In the genomic region with DNA sequence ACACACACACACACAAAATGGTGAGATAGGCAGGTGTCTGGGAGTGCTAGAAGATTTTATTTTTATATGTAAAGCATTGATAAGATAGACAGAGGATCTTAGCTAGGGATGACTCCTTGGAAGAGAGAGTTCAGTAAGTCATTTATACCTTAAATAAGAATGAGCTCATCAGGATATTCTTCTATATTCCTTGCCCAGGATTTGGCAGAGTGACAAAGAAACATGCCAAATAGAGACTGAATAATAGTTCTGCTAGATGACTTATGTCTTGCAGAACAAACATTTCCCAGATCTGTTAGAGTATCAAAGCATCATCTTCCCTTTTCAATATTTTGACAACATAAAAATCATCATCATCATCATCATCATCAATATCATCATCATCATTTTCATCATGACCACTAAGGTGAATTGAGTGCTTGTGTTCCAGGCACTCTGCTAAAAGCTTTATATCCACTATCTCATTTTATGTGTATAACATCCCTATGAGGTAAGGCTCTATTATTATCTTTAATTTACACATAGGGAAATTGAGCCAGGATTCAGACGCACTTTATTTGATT, we compare ENCODE assay signal across 30 cellular contexts.
DNase-seq lines count a peak whose midpoint lies in the region; ATAC-seq, FAIRE-seq and TF ChIP-seq lines count a peak whose summit lies in the region.
"Had no signal": no experiment of that assay in that cellular context is flagged by ENCODE, and none has a peak within 500 bp of the region (broad histone marks: within the 10 kb centered on the region; RNA-seq: fewer than 3 reads in every experiment).

No MANE protein-coding gene starts in this region.

- POLR2A ChIA-PET in HepG2 (lab: Yijun Ruan, JAX) = no interaction called here
- POLR2A ChIA-PET in SK-N-SH (lab: Yijun Ruan, JAX) = no interaction called here

- H3K9me2 ChIP-seq in SK-N-SH = no peaks in the 10 kb centered on the region

- BruUV-seq in HepG2 (replicated peaks; lab: Mats Ljungman, UMichigan) = no TSS peak

- H3F3A ChIP-seq in SK-N-SH (replicated peaks; ENCODE audit: insufficient read depth) = no peaks in the 10 kb centered on the region

- H3K4me2 ChIP-seq in HepG2 (ENCODE audit: low read depth, low read length) (no peak overlapping the region), SK-N-SH (no peak overlapping the region)
- H3K4me2 ChIP-seq: A549; BLaER1 treated with 17β-estradiol and CSF1 and Interleukin-3, amounts not matched to agents 10 nM and 100 nM; PC-9 had no signal

- H4K20me1 ChIP-seq in HepG2 (ENCODE audit: insufficient read depth, low read length) (no peaks in the 10 kb centered on the region), SK-N-SH (ENCODE audit: insufficient read depth) (no peaks in the 10 kb centered on the region)
- H4K20me1 ChIP-seq: BLaER1 treated with 17β-estradiol and CSF1 and Interleukin-3, amounts not matched to agents 10 nM and 100 nM had no signal

- H3K4me3 Mint-ChIP-seq in activated T-helper 17 cell treated with anti-CD3 and anti-CD28 coated beads, Interleukin-2, amount 50 U/mL, for 72 hours = no peak overlapping the region
- H3K4me3 Mint-ChIP-seq: CD4-positive, alpha-beta T cell; T-cell had no signal

- H3K36me3 ChIP-seq in HepG2 (replicated peaks in 1 of 2; ENCODE audit: control insufficient read depth in 1 of 2, insufficient read depth in 2 of 2, low read length in 2 of 2) (no peaks in the 10 kb centered on the region), right lobe of liver (no peaks in the 10 kb centered on the region), WERI-Rb-1 (no peaks in the 10 kb centered on the region), SK-N-SH (replicated peaks in 1 of 2; ENCODE audit: control insufficient read depth in 1 of 2, insufficient read depth in 2 of 2, low read length in 1 of 2) (no peaks in the 10 kb centered on the region)
- H3K36me3 ChIP-seq: BLaER1 treated with 17β-estradiol and CSF1 and Interleukin-3, amounts not matched to agents 10 nM and 100 nM; SJSA1 had no signal

- no peak overlapping the region for H3K27ac Mint-ChIP-seq in activated T-helper 17 cell treated with anti-CD3 and anti-CD28 coated beads, Interleukin-2, amount 50 U/mL, for 72 hours
- H3K27ac Mint-ChIP-seq: CD4-positive, alpha-beta T cell; T-cell had no signal

- H3K79me2 ChIP-seq in HepG2 (ENCODE audit: insufficient read depth, low read length) (no peaks in the 10 kb centered on the region), SK-N-SH (ENCODE audit: insufficient read depth) (no peaks in the 10 kb centered on the region)

- TF ChIP-seq RAD21 in HepG2 (CRISPR knock-in tag; IDR thresholded peaks at IDR 0.05) (no peak), SK-N-SH (IDR thresholded peaks at IDR 0.05; ENCODE audit: low read length) (no peak)

- H3K4me1 Mint-ChIP-seq in activated T-helper 17 cell treated with anti-CD3 and anti-CD28 coated beads, Interleukin-2, amount 50 U/mL, for 72 hours = no peaks in the 10 kb centered on the region
- H3K4me1 Mint-ChIP-seq: T-cell had no signal

- intact Hi-C loops in HepG2 (cut with micrococcal nuclease; ENCODE audit: unreplicated experiment) (no loop called here), right lobe of liver (cut with DNase I) (no loop called here)

- no peak for FAIRE-seq in HepG2 (lab: Jason Lieb, UNC)
- FAIRE-seq: A549, GM12891, GM19239, K562 had no signal

- ATAC-seq in HepG2 (no peak), right lobe of liver (no peak)
- no peak for ATAC-seq in activated T-helper 17 cell treated with anti-CD3 and anti-CD28 coated beads, Interleukin-2, amount 50 U/mL, for 72 hours (replicated peaks)
- ATAC-seq: A549, K562, T-cell had no signal

- CTCF ChIA-PET in HepG2 (lab: Yijun Ruan, JAX; ENCODE audit: low intra/inter-chr PET ratio, low total read pairs) = no interaction called here
- CTCF ChIA-PET in SK-N-SH (lab: Yijun Ruan, JAX) = no interaction called here

- peaks cover 4% of the 10 kb centered on the region for H3K27me3 Mint-ChIP-seq in activated T-helper 17 cell treated with anti-CD3 and anti-CD28 coated beads, Interleukin-2, amount 50 U/mL, for 72 hours
- H3K27me3 Mint-ChIP-seq: CD4-positive, alpha-beta T cell; T-cell had no signal

- in situ Hi-C loops in HepG2 (cut with HindIII; ENCODE audit: extremely low pct_ligation_motif_present, low pct_unique_long_range_greater_than_20kb) = no loop called here

- H3K36me3 Mint-ChIP-seq in activated T-helper 17 cell treated with anti-CD3 and anti-CD28 coated beads, Interleukin-2, amount 50 U/mL, for 72 hours (ENCODE audit: low read depth) = no peaks in the 10 kb centered on the region
- H3K36me3 Mint-ChIP-seq: T-cell had no signal

- H3K9ac ChIP-seq in HepG2 (ENCODE audit: insufficient read depth, low read depth, low read length) (no peak overlapping the region), SK-N-SH (no peak overlapping the region)
- H3K9ac ChIP-seq: BLaER1 treated with 17β-estradiol and CSF1 and Interleukin-3, amounts not matched to agents 10 nM and 100 nM had no signal

- TF ChIP-seq POLR2A in HepG2 (IDR thresholded peaks at IDR 0.05; ENCODE audit: insufficient read depth in 1 of 2, low read depth in 2 of 2, low read length in 2 of 2) = no peak
- no peak for TF ChIP-seq POLR2A in right lobe of liver (IDR thresholded peaks at IDR 0.05)

- DNase-seq in HepG2 (ENCODE audit: low spot score) (no peak), right lobe of liver (no peak), WERI-Rb-1 (no peak), glomerular visceral epithelial cell (ENCODE audit: extremely low spot score) (peak; percentile 64), SK-N-SH (no peak)
- no peak for DNase-seq in activated CD4-positive, alpha-beta T cell treated with anti-CD3 and anti-CD28 coated beads, Interleukin-2, amount 50 U/mL, for 4 hours
- DNase-seq: AML-193; CD4-positive, alpha-beta T cell; DMS79; GF-D8; H7; Kasumi-1; NCI-H1105 treated with DMSO at 0.1 percent for 48 hours; NCI-H146; NCI-H1930; NCI-H2107; NCI-H2227 treated with DMSO at 0.1 percent for 48 hours; NCI-H510A treated with DMSO at 0.1 percent for 48 hours; NCI-H748 treated with DMSO at 0.1 percent for 48 hours; NK-92 treated with Interleukin-12 subunit alpha and Interleukin-12 subunit beta, amount 100 ng/mL, for 24 hours; PC-9; Right ventricle myocardium superior; T-cell had no signal

- TF ChIP-seq CTCF in HepG2 (CRISPR knock-in tag; IDR thresholded peaks at IDR 0.05) = no peak
- no peak for TF ChIP-seq CTCF in right lobe of liver (IDR thresholded peaks at IDR 0.05)
- TF ChIP-seq CTCF in WERI-Rb-1 (IDR thresholded peaks at IDR 0.05; ENCODE audit: low read depth, low read length) = no peak
- TF ChIP-seq CTCF in SK-N-SH (IDR thresholded peaks at IDR 0.05) = no peak

- H3K27me3 ChIP-seq in HepG2 (ENCODE audit: control insufficient read depth in 1 of 2, insufficient read depth in 2 of 2, low read length in 2 of 2) (no peaks in the 10 kb centered on the region; a peak in 1 of 5 replicates), right lobe of liver (no peaks in the 10 kb centered on the region), WERI-Rb-1 (ENCODE audit: insufficient read depth, low read depth, severe bottlenecking) (no peaks in the 10 kb centered on the region), SK-N-SH (ENCODE audit: insufficient read depth) (no peaks in the 10 kb centered on the region)
- H3K27me3 ChIP-seq: BLaER1 treated with 17β-estradiol and CSF1 and Interleukin-3, amounts not matched to agents 10 nM and 100 nM; SJSA1 had no signal

- H3K9me3 ChIP-seq in HepG2 (ENCODE audit: low read length) (no peaks in the 10 kb centered on the region), right lobe of liver (no peaks in the 10 kb centered on the region), WERI-Rb-1 (ENCODE audit: severe bottlenecking) (no peaks in the 10 kb centered on the region), SK-N-SH (no peaks in the 10 kb centered on the region)
- H3K9me3 ChIP-seq: A549; BLaER1 treated with 17β-estradiol and CSF1 and Interleukin-3, amounts not matched to agents 10 nM and 100 nM had no signal

- H2AFZ ChIP-seq in HepG2 (ENCODE audit: low read length) (no peak overlapping the region), SK-N-SH (ENCODE audit: low read depth) (no peak overlapping the region)
- H2AFZ ChIP-seq: PC-9 had no signal

- H3K27ac ChIP-seq in HepG2 (ENCODE audit: extremely low read length, insufficient read depth, low read length) = no peak overlapping the region
- no peak overlapping the region for H3K27ac ChIP-seq in right lobe of liver
- peak overlapping the region; percentile 11; the same call in 1 of the 2 replicates for H3K27ac ChIP-seq in WERI-Rb-1
- no peak overlapping the region for H3K27ac ChIP-seq in SK-N-SH (ENCODE audit: low read depth in 2 of 2, low read length in 1 of 2)
- H3K27ac ChIP-seq: A549; BLaER1 treated with 17β-estradiol and CSF1 and Interleukin-3, amounts not matched to agents 10 nM and 100 nM; PC-9; SJSA1 had no signal

- no peaks in the 10 kb centered on the region for H3K9me3 Mint-ChIP-seq in activated T-helper 17 cell treated with anti-CD3 and anti-CD28 coated beads, Interleukin-2, amount 50 U/mL, for 72 hours
- H3K9me3 Mint-ChIP-seq: CD4-positive, alpha-beta T cell; T-cell had no signal

- no peak for TF ChIP-seq EP300 in HepG2 (IDR thresholded peaks at IDR 0.05; ENCODE audit: low read depth in 2 of 2, low read length in 2 of 2)
- TF ChIP-seq EP300 in HepG2 (CRISPR knock-in tag; IDR thresholded peaks at IDR 0.05; ENCODE audit: borderline replicate concordance) = no peak
- no peak for TF ChIP-seq EP300 in SK-N-SH (IDR thresholded peaks at IDR 0.05; ENCODE audit: borderline replicate concordance in 1 of 2, low read depth in 1 of 2, low read length in 1 of 2)

- H3K4me3 ChIP-seq in HepG2 (replicated peaks in 1 of 3; ENCODE audit: insufficient read depth in 1 of 3, low read depth in 2 of 3, low read length in 3 of 3) (no peak overlapping the region), right lobe of liver (no peak overlapping the region), WERI-Rb-1 (ENCODE audit: low read depth, low read length) (no peak overlapping the region), SK-N-SH (ENCODE audit: low read depth in 2 of 2, low read length in 1 of 2) (no peak overlapping the region)
- H3K4me3 ChIP-seq: A549; BLaER1 treated with 17β-estradiol and CSF1 and Interleukin-3, amounts not matched to agents 10 nM and 100 nM; K562; PC-9; SJSA1 had no signal

- H3K4me1 ChIP-seq in HepG2 (ENCODE audit: insufficient read depth, low read length) = peaks cover 13% of the 10 kb centered on the region
- H3K4me1 ChIP-seq in right lobe of liver = no peaks in the 10 kb centered on the region
- no peaks in the 10 kb centered on the region for H3K4me1 ChIP-seq in SK-N-SH (ENCODE audit: control insufficient read depth in 1 of 2, insufficient read depth in 2 of 2, low read depth in 1 of 2, low read length in 1 of 2)
- H3K4me1 ChIP-seq: A549; BLaER1 treated with 17β-estradiol and CSF1 and Interleukin-3, amounts not matched to agents 10 nM and 100 nM had no signal

- WGBS in HepG2 (ENCODE audit: low lambda C conversion rate) = 94% methylated on average over 1 of the region's 1 CpG
- 100% methylated on average over 1 of the region's 1 CpG for WGBS in right lobe of liver (ENCODE audit: insufficient coverage, low coverage, low lambda C conversion rate, missing lambda C conversion rate)
- 58% methylated on average over 1 of the region's 1 CpG for WGBS in SK-N-SH (ENCODE audit: low lambda C conversion rate)

TF ChIP-seq in HepG2, 621 proteins besides CTCF, POLR2A, EP300 and RAD21 (continues in another document):
- no peak for TF ChIP-seq CENPT (CRISPR knock-in tag; IDR thresholded peaks at IDR 0.05; ENCODE audit: low read depth)

TF ChIP-seq in SK-N-SH, 30 proteins besides CTCF, POLR2A, EP300 and RAD21 (continues in another document):
- TF ChIP-seq FOXJ3 (CRISPR knock-in tag; IDR thresholded peaks at IDR 0.05) (no peak), NFIC (IDR thresholded peaks at IDR 0.05; ENCODE audit: borderline replicate concordance) (no peak)
